1 cellular context compared by ENCODE assay signal in genomic region chr11:45151362-45151982, GRCh38.
TF ChIP-seq lines count a peak whose summit lies in the region.

No MANE protein-coding gene starts in this region.

TF ChIP-seq in WTC11, 78 proteins besides CTCF, POLR2A, EP300 and RAD21 (continued from another document):
- TF ChIP-seq ZSCAN18 (CRISPR knock-in tag; IDR thresholded peaks at IDR 0.05) (no peak), PRDM15 (CRISPR knock-in tag; IDR thresholded peaks at IDR 0.05) (no peak), RORB (CRISPR knock-in tag; IDR thresholded peaks at IDR 0.05) (no peak), ZNF425 (CRISPR knock-in tag; conservative IDR thresholded peaks at IDR 0.05) (no peak), SOX15 (CRISPR knock-in tag; IDR thresholded peaks at IDR 0.05) (no peak), ATF2 (CRISPR knock-in tag; IDR thresholded peaks at IDR 0.05; ENCODE audit: borderline replicate concordance, low read depth) (no peak)
